ENCODE assay signal across 11 cellular contexts in genomic region chr11:68524213-68524612, GRCh38.
A peak's percentile ranks its signal among the peaks of the same experiment; 100 is the strongest.
DNase-seq lines count a peak whose midpoint lies in the region; ATAC-seq lines count a peak whose summit lies in the region.
"Had no signal": no experiment of that assay in that cellular context is flagged by ENCODE, and none has a peak within 500 bp of the region (broad histone marks: within the 10 kb centered on the region; RNA-seq: fewer than 3 reads in every experiment).

No MANE protein-coding gene starts in this region.

- H3K27me3 Mint-ChIP-seq in activated naive CD4-positive, alpha-beta T cell treated with anti-CD3 and anti-CD28 coated beads for 36 hours (ENCODE audit: low read depth), result no peaks in the 10 kb centered on the region
- no peaks in the 10 kb centered on the region for H3K27me3 Mint-ChIP-seq in activated naive CD8-positive, alpha-beta T cell treated with anti-CD3 and anti-CD28 coated beads, Interleukin-2, amount 10 ng/mL, durations not matched to agents 7 days and 5 days
- H3K27me3 Mint-ChIP-seq in memory B cell, result no peaks in the 10 kb centered on the region
- no peaks in the 10 kb centered on the region for H3K27me3 Mint-ChIP-seq in stimulated activated naive CD8-positive, alpha-beta T cell treated with anti-CD3 and anti-CD28 coated beads, Interleukin-15, amount 100 ng/mL, for 72 hours
- H3K27me3 Mint-ChIP-seq: activated naive CD4-positive, alpha-beta T cell treated with anti-CD3 and anti-CD28 coated beads, Interleukin-2, amount 10 ng/mL, durations not matched to agents 7 days and 5 days had no signal

- H2BK15ac ChIP-seq in mesendoderm (replicated peaks; ENCODE audit: low read depth), result no peak overlapping the region

- H4K5ac ChIP-seq in mesendoderm (ENCODE audit: low read length), result no peak overlapping the region

- H3K36me3 Mint-ChIP-seq in activated naive CD4-positive, alpha-beta T cell treated with anti-CD3 and anti-CD28 coated beads, Interleukin-2, amount 50 U/mL, for 72 hours, result peaks cover 16 to 72% of the 10 kb centered on the region in 2 donors
- peaks cover 66% of the 10 kb centered on the region for H3K36me3 Mint-ChIP-seq in activated naive CD4-positive, alpha-beta T cell treated with anti-CD3 and anti-CD28 coated beads for 36 hours (ENCODE audit: low read depth)
- peaks cover 66% of the 10 kb centered on the region for H3K36me3 Mint-ChIP-seq in activated naive CD8-positive, alpha-beta T cell treated with anti-CD3 and anti-CD28 coated beads, Interleukin-2, amount 10 ng/mL, durations not matched to agents 7 days and 5 days
- H3K36me3 Mint-ChIP-seq in memory B cell, result peaks cover 53% of the 10 kb centered on the region

- no CpG with 5 or more reads among the region's 2 CpGs for WGBS in mesendoderm (ENCODE audit: extremely low coverage, insufficient coverage, low lambda C conversion rate)

- H3K18ac ChIP-seq in mesendoderm (ENCODE audit: low read length), result no peak overlapping the region

- no peaks in the 10 kb centered on the region for H3K4me1 ChIP-seq in mesendoderm (ENCODE audit: control insufficient read depth, low read depth, low read length)

- no peak overlapping the region for H2BK120ac ChIP-seq in mesendoderm (ENCODE audit: low read depth, low read length)

- intact Hi-C loops in activated naive CD4-positive, alpha-beta T cell treated with anti-CD3 and anti-CD28 coated beads for 36 hours (cut with micrococcal nuclease), result no loop called here

- no peak for DNase-seq in activated naive CD4-positive, alpha-beta T cell treated with anti-CD3 and anti-CD28 coated beads, Interleukin-2, amount 50 U/mL, for 72 hours (ENCODE audit: low spot score in 2 of 2)
- DNase-seq in activated naive CD4-positive, alpha-beta T cell treated with anti-CD3 and anti-CD28 coated beads for 36 hours, result no peak
- DNase-seq in activated naive CD8-positive, alpha-beta T cell treated with anti-CD3 and anti-CD28 coated beads, Interleukin-2, amount 10 ng/mL, durations not matched to agents 7 days and 5 days, result no peak
- DNase-seq in memory B cell (ENCODE audit: low spot score in 2 of 2) (no peak), mesendoderm (no peak), GF-D8 (lab: John Stamatoyannopoulos, UW) (no peak), Ammon's horn (ENCODE audit: low spot score) (no peak)
- no peak for DNase-seq in stimulated activated naive CD8-positive, alpha-beta T cell treated with anti-CD3 and anti-CD28 coated beads, Interleukin-15, amount 100 ng/mL, for 72 hours
- DNase-seq: activated naive CD4-positive, alpha-beta T cell treated with anti-CD3 and anti-CD28 coated beads, Interleukin-2, amount 10 ng/mL, durations not matched to agents 7 days and 5 days; NCI-H187; SJCRH30 had no signal

- no peak overlapping the region for H3K27ac ChIP-seq in mesendoderm (ENCODE audit: low read depth, low read length)
- H3K27ac ChIP-seq: SJCRH30 had no signal

- no peak overlapping the region for H2BK5ac ChIP-seq in mesendoderm (ENCODE audit: low read length)

- H3K79me1 ChIP-seq in mesendoderm (ENCODE audit: low read length), result peaks cover 20% of the 10 kb centered on the region

- H3K4ac ChIP-seq in mesendoderm (ENCODE audit: low read depth, low read length), result no peak overlapping the region

- peak overlapping the region; percentile 14 to 76 for H3K27ac Mint-ChIP-seq in activated naive CD4-positive, alpha-beta T cell treated with anti-CD3 and anti-CD28 coated beads, Interleukin-2, amount 50 U/mL, for 72 hours
- no peak overlapping the region for H3K27ac Mint-ChIP-seq in activated naive CD4-positive, alpha-beta T cell treated with anti-CD3 and anti-CD28 coated beads for 36 hours
- peak overlapping the region; percentile 28 for H3K27ac Mint-ChIP-seq in activated naive CD8-positive, alpha-beta T cell treated with anti-CD3 and anti-CD28 coated beads, Interleukin-2, amount 10 ng/mL, durations not matched to agents 7 days and 5 days
- peak overlapping the region; percentile 39 for H3K27ac Mint-ChIP-seq in memory B cell
- H3K27ac Mint-ChIP-seq in stimulated activated naive CD8-positive, alpha-beta T cell treated with anti-CD3 and anti-CD28 coated beads, Interleukin-15, amount 100 ng/mL, for 72 hours, result peak overlapping the region; percentile 9 to 70
- H3K27ac Mint-ChIP-seq: activated naive CD4-positive, alpha-beta T cell treated with anti-CD3 and anti-CD28 coated beads, Interleukin-2, amount 10 ng/mL, durations not matched to agents 7 days and 5 days had no signal

- ATAC-seq in activated naive CD4-positive, alpha-beta T cell treated with anti-CD3 and anti-CD28 coated beads, Interleukin-2, amount 50 U/mL, for 72 hours, result no peak
- no peak for ATAC-seq in activated naive CD8-positive, alpha-beta T cell treated with anti-CD3 and anti-CD28 coated beads, Interleukin-2, amount 10 ng/mL, durations not matched to agents 7 days and 5 days (ENCODE audit: low read depth)
- ATAC-seq in memory B cell (ENCODE audit: low read depth), result no peak
- ATAC-seq in stimulated activated naive CD8-positive, alpha-beta T cell treated with anti-CD3 and anti-CD28 coated beads, Interleukin-15, amount 100 ng/mL, for 72 hours, result no peak

- CTCF ChIA-PET in activated naive CD4-positive, alpha-beta T cell treated with anti-CD3 and anti-CD28 coated beads for 36 hours (lab: Charles Lee), result no interaction called here

- no peak overlapping the region for H3K56ac ChIP-seq in mesendoderm (ENCODE audit: low read length)

- no peak overlapping the region for H3K4me3 ChIP-seq in mesendoderm (ENCODE audit: low read length)
- H3K4me3 ChIP-seq: SJCRH30 had no signal

- peaks cover 6% of the 10 kb centered on the region for H3K36me3 ChIP-seq in mesendoderm (ENCODE audit: control insufficient read depth, insufficient read depth, low read length)

- no peaks in the 10 kb centered on the region for H3K9me3 Mint-ChIP-seq in activated naive CD4-positive, alpha-beta T cell treated with anti-CD3 and anti-CD28 coated beads, Interleukin-2, amount 50 U/mL, for 72 hours
- no peaks in the 10 kb centered on the region for H3K9me3 Mint-ChIP-seq in activated naive CD4-positive, alpha-beta T cell treated with anti-CD3 and anti-CD28 coated beads for 36 hours
- H3K9me3 Mint-ChIP-seq in activated naive CD8-positive, alpha-beta T cell treated with anti-CD3 and anti-CD28 coated beads, Interleukin-2, amount 10 ng/mL, durations not matched to agents 7 days and 5 days, result no peaks in the 10 kb centered on the region
- no peaks in the 10 kb centered on the region for H3K9me3 Mint-ChIP-seq in memory B cell
- H3K9me3 Mint-ChIP-seq in stimulated activated naive CD8-positive, alpha-beta T cell treated with anti-CD3 and anti-CD28 coated beads, Interleukin-15, amount 100 ng/mL, for 72 hours, result no peaks in the 10 kb centered on the region
- H3K9me3 Mint-ChIP-seq: activated naive CD4-positive, alpha-beta T cell treated with anti-CD3 and anti-CD28 coated beads, Interleukin-2, amount 10 ng/mL, durations not matched to agents 7 days and 5 days had no signal

- H3K79me2 ChIP-seq in mesendoderm (ENCODE audit: control insufficient read depth, insufficient read depth, low read length), result peaks cover 23% of the 10 kb centered on the region

- POLR2A ChIA-PET in activated naive CD8-positive, alpha-beta T cell treated with anti-CD3 and anti-CD28 coated beads, Interleukin-2, amount 10 ng/mL, durations not matched to agents 7 days and 5 days (lab: Charles Lee), result no interaction called here

- no peak overlapping the region for H3K4me3 Mint-ChIP-seq in activated naive CD4-positive, alpha-beta T cell treated with anti-CD3 and anti-CD28 coated beads for 36 hours
- H3K4me3 Mint-ChIP-seq in activated naive CD8-positive, alpha-beta T cell treated with anti-CD3 and anti-CD28 coated beads, Interleukin-2, amount 10 ng/mL, durations not matched to agents 7 days and 5 days, result no peak overlapping the region
- no peak overlapping the region for H3K4me3 Mint-ChIP-seq in memory B cell
- no peak overlapping the region for H3K4me3 Mint-ChIP-seq in stimulated activated naive CD8-positive, alpha-beta T cell treated with anti-CD3 and anti-CD28 coated beads, Interleukin-15, amount 100 ng/mL, for 72 hours
- H3K4me3 Mint-ChIP-seq: activated naive CD4-positive, alpha-beta T cell treated with anti-CD3 and anti-CD28 coated beads, Interleukin-2, amount 10 ng/mL, durations not matched to agents 7 days and 5 days had no signal

- H3K4me1 Mint-ChIP-seq in activated naive CD4-positive, alpha-beta T cell treated with anti-CD3 and anti-CD28 coated beads for 36 hours (ENCODE audit: low read depth), result peaks cover 68% of the 10 kb centered on the region
- H3K4me1 Mint-ChIP-seq in activated naive CD8-positive, alpha-beta T cell treated with anti-CD3 and anti-CD28 coated beads, Interleukin-2, amount 10 ng/mL, durations not matched to agents 7 days and 5 days, result peaks cover 47% of the 10 kb centered on the region
- H3K4me1 Mint-ChIP-seq in memory B cell, result peaks cover 33% of the 10 kb centered on the region
- H3K4me1 Mint-ChIP-seq in stimulated activated naive CD8-positive, alpha-beta T cell treated with anti-CD3 and anti-CD28 coated beads, Interleukin-15, amount 100 ng/mL, for 72 hours, result peaks cover 84% of the 10 kb centered on the region

- no peak overlapping the region for H3K4me2 ChIP-seq in mesendoderm (ENCODE audit: low read length)

- H4K8ac ChIP-seq in mesendoderm (ENCODE audit: low read depth, low read length), result no peak overlapping the region

- no peak overlapping the region for H3K9ac ChIP-seq in mesendoderm (ENCODE audit: low read length)

- H3K27me3 ChIP-seq in mesendoderm (ENCODE audit: insufficient read depth, low read length, poor library complexity), result no peaks in the 10 kb centered on the region
- H3K27me3 ChIP-seq: SJCRH30 had no signal

- H2AK5ac ChIP-seq in mesendoderm (ENCODE audit: low read length), result no peak overlapping the region

- H3K23ac ChIP-seq in mesendoderm (ENCODE audit: low read length), result no peak overlapping the region
